Comparison of ENCODE assay signal across 25 cellular contexts in the genomic region with DNA sequence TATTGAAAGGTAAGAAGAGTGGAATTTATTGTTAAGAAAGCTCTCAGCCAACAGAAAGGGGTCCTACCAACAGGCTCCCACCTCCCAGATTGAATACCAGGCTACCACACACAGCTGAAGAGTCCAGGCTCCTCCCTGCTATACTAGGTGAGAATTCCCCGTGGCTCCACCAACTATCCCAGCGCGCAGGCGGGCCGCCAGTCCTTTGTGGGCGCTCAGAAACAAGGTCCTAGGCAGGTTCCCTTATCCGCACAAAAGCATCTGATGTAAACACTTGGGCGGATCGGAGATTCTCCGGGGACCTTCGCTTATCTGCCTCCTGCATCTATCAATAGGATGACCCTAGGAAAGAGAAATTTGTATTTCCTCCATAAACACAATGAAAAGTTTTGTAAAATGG.
"Had no signal": no experiment of that assay in that cellular context is flagged by ENCODE, and none has a peak within 500 bp of the region (broad histone marks: within the 10 kb centered on the region; RNA-seq: fewer than 3 reads in every experiment).

No MANE protein-coding gene starts in this region.

- H3K4me1 ChIP-seq: colonic mucosa, gastrocnemius medialis, heart right ventricle, prostate gland, right atrium auricular region, spleen, suprapubic skin, transverse colon, vagina had no signal

- H3K4me1 Mint-ChIP-seq: central memory CD8-positive, alpha-beta T cell; immature natural killer cell; memory B cell; natural killer cell; stimulated activated naive B cell treated with anti-CD40 and anti-IgM and Interleukin-4, amounts not matched to agents 10 μg/mL and 1 μg/mL and 100 μg/mL, for 72 hours had no signal

- H3K27ac Mint-ChIP-seq: effector memory CD8-positive, alpha-beta T cell; immature natural killer cell; memory B cell; natural killer cell; stimulated activated naive B cell treated with anti-CD40 and anti-IgM and Interleukin-4, amounts not matched to agents 10 μg/mL and 1 μg/mL and 100 μg/mL, for 72 hours; stimulated activated naive CD8-positive, alpha-beta T cell treated with anti-CD3 and anti-CD28 coated beads, Interleukin-15, Interleukin-2, amounts not matched to agents 100 ng/mL and 50 ng/mL, for 24 hours had no signal

- DNase-seq: colonic mucosa; dermis blood vessel endothelial cell; effector memory CD8-positive, alpha-beta T cell; foreskin fibroblast; gastrocnemius medialis; heart right ventricle; hippocampal formation; immature natural killer cell; natural killer cell; spleen; stimulated activated CD4-positive, alpha-beta T cell treated with anti-CD3 and anti-CD28 coated beads, Interleukin-4, amount 100 ng/mL, for 4 hours; stimulated activated naive B cell treated with anti-CD40 and anti-IgM and Interleukin-4, amounts not matched to agents 10 μg/mL and 1 μg/mL and 100 μg/mL, for 72 hours; transverse colon had no signal

- H3K27me3 Mint-ChIP-seq: central memory CD8-positive, alpha-beta T cell; effector memory CD8-positive, alpha-beta T cell; memory B cell; stimulated activated naive B cell treated with anti-CD40 and anti-IgM and Interleukin-4, amounts not matched to agents 10 μg/mL and 1 μg/mL and 100 μg/mL, for 72 hours; stimulated activated naive CD8-positive, alpha-beta T cell treated with anti-CD3 and anti-CD28 coated beads, Interleukin-15, Interleukin-2, amounts not matched to agents 100 ng/mL and 50 ng/mL, for 24 hours had no signal

- H3K27ac ChIP-seq: colonic mucosa, epithelial cell of prostate, gastrocnemius medialis, heart right ventricle, prostate gland, right atrium auricular region, skin epidermis, spleen, suprapubic skin, transverse colon, vagina had no signal

- H3K4me3 Mint-ChIP-seq: central memory CD8-positive, alpha-beta T cell; effector memory CD8-positive, alpha-beta T cell; immature natural killer cell; memory B cell; natural killer cell; stimulated activated naive B cell treated with anti-CD40 and anti-IgM and Interleukin-4, amounts not matched to agents 10 μg/mL and 1 μg/mL and 100 μg/mL, for 72 hours; stimulated activated naive CD8-positive, alpha-beta T cell treated with anti-CD3 and anti-CD28 coated beads, Interleukin-15, Interleukin-2, amounts not matched to agents 100 ng/mL and 50 ng/mL, for 24 hours had no signal

- ATAC-seq: effector memory CD8-positive, alpha-beta T cell; esophagus mucosa; gastrocnemius medialis; heart right ventricle; left lobe of liver; natural killer cell; stimulated activated naive B cell treated with anti-CD40 and anti-IgM and Interleukin-4, amounts not matched to agents 10 μg/mL and 1 μg/mL and 100 μg/mL, for 72 hours had no signal

- H3K4me3 ChIP-seq: colonic mucosa, gastrocnemius medialis, heart right ventricle, lung, prostate gland, right atrium auricular region, skin epidermis, spleen, suprapubic skin, transverse colon, vagina had no signal

- H3K27me3 ChIP-seq: colonic mucosa, gastrocnemius medialis, heart right ventricle, right atrium auricular region, spleen, suprapubic skin, transverse colon, vagina had no signal

- H3K9me3 ChIP-seq: colonic mucosa, gastrocnemius medialis, heart right ventricle, prostate gland, right atrium auricular region, spleen, suprapubic skin, transverse colon, vagina had no signal

- H3K9me3 Mint-ChIP-seq: central memory CD8-positive, alpha-beta T cell; effector memory CD8-positive, alpha-beta T cell; memory B cell; stimulated activated naive B cell treated with anti-CD40 and anti-IgM and Interleukin-4, amounts not matched to agents 10 μg/mL and 1 μg/mL and 100 μg/mL, for 72 hours had no signal

- H3K36me3 Mint-ChIP-seq: immature natural killer cell; memory B cell; natural killer cell; stimulated activated naive B cell treated with anti-CD40 and anti-IgM and Interleukin-4, amounts not matched to agents 10 μg/mL and 1 μg/mL and 100 μg/mL, for 72 hours had no signal

- H3K36me3 ChIP-seq: colonic mucosa, gastrocnemius medialis, heart right ventricle, prostate gland, right atrium auricular region, spleen, suprapubic skin, transverse colon, vagina had no signal
